In genomic region chr1:145995964-145996432, GRCh38 we compare ENCODE assay signal across 6 cellular contexts. TPM values are rescaled to one million over a fixed set of nuclear protein-coding genes. Genes with fewer than 3 reads are reported as not detected.
A peak's percentile ranks its signal among the peaks of the same experiment; 100 is the strongest.
DNase-seq lines count a peak whose midpoint lies in the region; FAIRE-seq and TF ChIP-seq lines count a peak whose summit lies in the region.

No MANE protein-coding gene starts in this region.

- TF ChIP-seq CTCF in OCI-LY1 (IDR thresholded peaks at IDR 0.05; ENCODE audit: low read length) (no peak), fibroblast of pulmonary artery (IDR thresholded peaks at IDR 0.05; ENCODE audit: low read length, missing control alignments) (no peak), tibial artery (IDR thresholded peaks at IDR 0.05) (no peak)

- FAIRE-seq in frontal cortex (lab: Jason Lieb, UNC) = no peak

- no peaks in the 10 kb centered on the region for H3K9me3 ChIP-seq in OCI-LY1 (ENCODE audit: low read length)
- no peaks in the 10 kb centered on the region for H3K9me3 ChIP-seq in tibial artery

- DNase-seq in fibroblast of pulmonary artery (ENCODE audit: low read depth) = no peak
- DNase-seq in tibial artery = peak in 1 of 2 donors; percentile 64
- DNase-seq in frontal cortex (ENCODE audit: low spot score in 2 of 2) = no peak
- DNase-seq in KG1 (lab: John Stamatoyannopoulos, UW) = no peak

- H3K79me2 ChIP-seq in ACC112 (ENCODE audit: control insufficient read depth, insufficient read depth, low read length, unreplicated experiment) (peaks cover 37% of the 10 kb centered on the region), OCI-LY1 (ENCODE audit: insufficient read depth, low read length) (peaks cover 27% of the 10 kb centered on the region)

- H4K20me1 ChIP-seq in OCI-LY1 (ENCODE audit: insufficient read depth, low read length) = no peaks in the 10 kb centered on the region

- no peak overlapping the region for H2AFZ ChIP-seq in ACC112 (ENCODE audit: low read length, unreplicated experiment)
- no peak overlapping the region for H2AFZ ChIP-seq in OCI-LY1 (ENCODE audit: low read length)

- H3K4me1 ChIP-seq in ACC112 (ENCODE audit: control insufficient read depth, insufficient read depth, low read length, unreplicated experiment) = peaks cover 37% of the 10 kb centered on the region
- H3K4me1 ChIP-seq in OCI-LY1 (ENCODE audit: insufficient read depth, low read length, severe bottlenecking) = peaks cover 70% of the 10 kb centered on the region
- H3K4me1 ChIP-seq in tibial artery = peaks cover 0 to 66% (median 49%) of the 10 kb centered on the region in 4 donors

- no peaks in the 10 kb centered on the region for H3K27me3 ChIP-seq in ACC112 (ENCODE audit: insufficient read depth, low read length)
- H3K27me3 ChIP-seq in OCI-LY1 (ENCODE audit: insufficient read depth, low read length) = no peaks in the 10 kb centered on the region
- no peaks in the 10 kb centered on the region for H3K27me3 ChIP-seq in tibial artery

- intact Hi-C loops in tibial artery (cut with DNase I; ENCODE audit: low total_unique reads) = no loop called here

- H3K36me3 ChIP-seq in ACC112 (ENCODE audit: insufficient read depth, low read length) = peaks cover 34% of the 10 kb centered on the region
- peaks cover 40% of the 10 kb centered on the region for H3K36me3 ChIP-seq in OCI-LY1 (ENCODE audit: insufficient read depth, low read length)
- H3K36me3 ChIP-seq in tibial artery = peaks cover 31 to 38% (median 36%) of the 10 kb centered on the region in 3 donors

- H3K9ac ChIP-seq in OCI-LY1 (ENCODE audit: low read length) = peak overlapping the region; percentile 98

- H3F3A ChIP-seq in OCI-LY1 (ENCODE audit: insufficient read depth, low read length) = peaks cover 32% of the 10 kb centered on the region

- H3K9me2 ChIP-seq in OCI-LY1 (ENCODE audit: low read depth, low read length) = no peaks in the 10 kb centered on the region

- H3K27ac ChIP-seq in ACC112 (ENCODE audit: low read depth, low read length) (peak overlapping the region; percentile 48), OCI-LY1 (ENCODE audit: low read depth, low read length, poor library complexity, severe bottlenecking) (peak overlapping the region; percentile 98), tibial artery (peak overlapping the region; percentile 85 to 90)

- peak overlapping the region; percentile 89 for H3K4me2 ChIP-seq in OCI-LY1 (ENCODE audit: low read length)

- H3K4me3 ChIP-seq in ACC112 (ENCODE audit: low read depth, low read length) (peak overlapping the region; percentile 85), OCI-LY1 (ENCODE audit: low read depth, low read length, poor library complexity, severe bottlenecking) (peak overlapping the region; percentile 99), fibroblast of pulmonary artery (replicated peaks; ENCODE audit: low read depth, low read length) (peak overlapping the region; percentile 98), tibial artery (peak overlapping the region; percentile 68 to 77)

RNA-seq across cellular contexts. Expression of gene TXNIP, which starts 0.4 kb away (rescaled TPM):
- 125 TPM for total RNA-seq in frontal cortex

RNA-seq across cellular contexts. Expression of gene HJV, which starts 25.5 kb away (rescaled TPM):
- total RNA-seq in frontal cortex = not detected

RNA-seq across cellular contexts. Expression of gene POLR3GL, which starts 31.5 kb away (rescaled TPM):
- total RNA-seq in frontal cortex = 14.7 TPM

RNA-seq across cellular contexts. Expression of gene ANKRD34A, which starts 31.6 kb away (rescaled TPM):
- total RNA-seq in frontal cortex = 1.6 TPM

RNA-seq across cellular contexts. Expression of gene LIX1L, which starts 38.2 kb away (rescaled TPM):
- 17.1 TPM for total RNA-seq in frontal cortex

Comparison
In these comparisons a context has a peak if more than half of its experiments do, and no peak if none do; other contexts are left out.
1. H3K27ac ChIP-seq: peak in every context shown above with its lines; median percentile 98 in OCI-LY1; 88 in tibial artery; 48 in ACC112.